ENCODE assay signal across 1 cellular context in the genomic region with DNA sequence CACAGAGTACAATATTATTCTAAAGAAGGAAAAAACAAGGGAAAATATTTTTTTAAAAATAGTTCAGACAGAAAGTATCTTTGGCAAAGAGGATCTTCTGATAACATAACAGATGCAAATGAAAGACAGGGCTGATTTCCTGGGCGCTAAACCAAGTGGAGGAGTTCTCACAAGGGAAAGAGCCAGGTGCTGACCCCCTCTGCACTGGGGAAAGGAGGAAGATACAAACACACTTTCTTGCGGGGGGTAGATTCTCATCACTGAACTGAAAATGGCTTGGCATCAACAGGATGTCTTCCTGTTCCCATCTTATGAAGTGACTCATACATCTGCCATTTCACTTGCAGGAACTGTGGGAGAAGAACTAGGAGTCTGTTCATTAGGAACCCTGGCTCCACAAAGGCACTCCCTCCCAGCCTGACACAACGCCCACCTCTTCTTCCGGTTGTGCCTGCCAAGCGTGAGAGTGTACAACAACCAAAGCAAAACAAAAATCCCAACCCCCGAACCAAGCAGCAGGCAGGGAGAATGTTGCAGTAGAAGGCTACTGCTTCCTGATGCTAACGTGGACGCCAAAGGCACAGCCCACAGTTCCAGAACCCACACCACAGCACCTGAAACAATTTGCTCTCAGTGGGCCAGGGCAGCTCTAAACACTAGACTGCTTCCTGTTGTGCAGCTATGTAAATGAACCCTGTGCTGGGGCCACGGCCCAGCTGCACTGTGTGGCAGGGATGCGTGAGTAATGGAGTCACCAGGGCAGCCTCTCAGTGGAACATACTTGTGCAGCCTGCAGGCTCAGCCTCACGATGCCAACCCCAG.
TF ChIP-seq lines count a peak whose summit lies in the region.

No MANE protein-coding gene starts in this region.

TF ChIP-seq in HEK293, 187 proteins besides CTCF, POLR2A, EP300 and RAD21 (continued from another document and continues in another):
- TF ChIP-seq, protein P1, sequence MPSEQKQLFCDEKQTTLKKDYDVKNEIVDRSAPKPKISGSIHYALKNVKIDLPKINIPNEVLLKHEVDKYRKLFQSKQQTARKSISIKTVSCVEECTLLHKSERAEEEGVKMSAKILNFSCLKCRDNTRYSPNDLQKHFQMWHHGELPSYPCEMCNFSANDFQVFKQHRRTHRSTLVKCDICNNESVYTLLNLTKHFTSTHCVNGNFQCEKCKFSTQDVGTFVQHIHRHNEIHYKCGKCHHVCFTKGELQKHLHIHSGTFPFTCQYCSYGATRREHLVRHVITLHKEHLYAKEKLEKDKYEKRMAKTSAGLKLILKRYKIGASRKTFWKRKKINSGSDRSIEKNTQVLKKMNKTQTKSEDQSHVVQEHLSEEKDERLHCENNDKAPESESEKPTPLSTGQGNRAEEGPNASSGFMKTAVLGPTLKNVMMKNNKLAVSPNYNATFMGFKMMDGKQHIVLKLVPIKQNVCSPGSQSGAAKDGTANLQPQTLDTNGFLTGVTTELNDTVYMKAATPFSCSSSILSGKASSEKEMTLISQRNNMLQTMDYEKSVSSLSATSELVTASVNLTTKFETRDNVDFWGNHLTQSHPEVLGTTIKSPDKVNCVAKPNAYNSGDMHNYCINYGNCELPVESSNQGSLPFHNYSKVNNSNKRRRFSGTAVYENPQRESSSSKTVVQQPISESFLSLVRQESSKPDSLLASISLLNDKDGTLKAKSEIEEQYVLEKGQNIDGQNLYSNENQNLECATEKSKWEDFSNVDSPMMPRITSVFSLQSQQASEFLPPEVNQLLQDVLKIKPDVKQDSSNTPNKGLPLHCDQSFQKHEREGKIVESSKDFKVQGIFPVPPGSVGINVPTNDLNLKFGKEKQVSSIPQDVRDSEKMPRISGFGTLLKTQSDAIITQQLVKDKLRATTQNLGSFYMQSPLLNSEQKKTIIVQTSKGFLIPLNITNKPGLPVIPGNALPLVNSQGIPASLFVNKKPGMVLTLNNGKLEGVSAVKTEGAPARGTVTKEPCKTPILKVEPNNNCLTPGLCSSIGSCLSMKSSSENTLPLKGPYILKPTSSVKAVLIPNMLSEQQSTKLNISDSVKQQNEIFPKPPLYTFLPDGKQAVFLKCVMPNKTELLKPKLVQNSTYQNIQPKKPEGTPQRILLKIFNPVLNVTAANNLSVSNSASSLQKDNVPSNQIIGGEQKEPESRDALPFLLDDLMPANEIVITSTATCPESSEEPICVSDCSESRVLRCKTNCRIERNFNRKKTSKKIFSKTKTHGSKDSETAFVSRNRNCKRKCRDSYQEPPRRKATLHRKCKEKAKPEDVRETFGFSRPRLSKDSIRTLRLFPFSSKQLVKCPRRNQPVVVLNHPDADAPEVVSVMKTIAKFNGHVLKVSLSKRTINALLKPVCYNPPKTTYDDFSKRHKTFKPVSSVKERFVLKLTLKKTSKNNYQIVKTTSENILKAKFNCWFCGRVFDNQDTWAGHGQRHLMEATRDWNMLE (tag by site-specific recombination; conservative IDR thresholded peaks at IDR 0.05; ENCODE audit: low read depth), result no peak
- TF ChIP-seq ZSCAN23 (tag by site-specific recombination; IDR thresholded peaks at IDR 0.05) (no peak), ZNF174 (tag by site-specific recombination; IDR thresholded peaks at IDR 0.05) (no peak), ZBTB7A (tag by site-specific recombination; IDR thresholded peaks at IDR 0.05; ENCODE audit: low read depth) (no peak), GLIS2 (tag by site-specific recombination; IDR thresholded peaks at IDR 0.05) (no peak), ZNF623 (tag by site-specific recombination; IDR thresholded peaks at IDR 0.05) (no peak), ZNF670 (tag by site-specific recombination; IDR thresholded peaks at IDR 0.05; ENCODE audit: low read depth) (no peak), ZNF19 (tag by site-specific recombination; IDR thresholded peaks at IDR 0.05; ENCODE audit: low read depth) (no peak), IKZF3 (tag by site-specific recombination; IDR thresholded peaks at IDR 0.05) (0 out of 2 replicates have a peak, but pooled peaks have one; percentile 16), ZNF510 (tag by site-specific recombination; IDR thresholded peaks at IDR 0.05; ENCODE audit: insufficient replicate concordance) (no peak), ZNF792 (tag by site-specific recombination; IDR thresholded peaks at IDR 0.05) (no peak), HOXA7 (CRISPR knock-in tag; IDR thresholded peaks at IDR 0.05; ENCODE audit: borderline replicate concordance) (no peak), ZNF311 (tag by site-specific recombination; IDR thresholded peaks at IDR 0.05; ENCODE audit: borderline replicate concordance) (no peak), YY1 (tag by site-specific recombination; IDR thresholded peaks at IDR 0.05) (no peak), ZNF701 (tag by site-specific recombination; IDR thresholded peaks at IDR 0.05) (no peak), SETDB1 (IDR thresholded peaks at IDR 0.05; ENCODE audit: insufficient read length, low read length) (no peak), ZNF555 (tag by site-specific recombination; conservative IDR thresholded peaks at IDR 0.05) (no peak), ZBTB20 (tag by site-specific recombination; IDR thresholded peaks at IDR 0.05) (0 out of 2 replicates have a peak, but pooled peaks have one; percentile 31), ZNF146 (tag by site-specific recombination; IDR thresholded peaks at IDR 0.05) (no peak), WT1 (tag by site-specific recombination; IDR thresholded peaks at IDR 0.05) (no peak), REPIN1 (tag by site-specific recombination; IDR thresholded peaks at IDR 0.05; ENCODE audit: low read depth) (no peak), ZNF707 (tag by site-specific recombination; IDR thresholded peaks at IDR 0.05) (no peak), YY2 (tag by site-specific recombination; IDR thresholded peaks at IDR 0.05) (no peak), ZNF548 (tag by site-specific recombination; IDR thresholded peaks at IDR 0.05) (no peak), ZEB2 (tag by site-specific recombination; IDR thresholded peaks at IDR 0.05) (no peak), ZNF350 (tag by site-specific recombination; IDR thresholded peaks at IDR 0.05) (no peak), ZNF302 (tag by site-specific recombination; IDR thresholded peaks at IDR 0.05; ENCODE audit: low read depth) (no peak), ZNF654 (tag by site-specific recombination; IDR thresholded peaks at IDR 0.05; ENCODE audit: low read depth) (no peak), PRDM1 (tag by site-specific recombination; IDR thresholded peaks at IDR 0.05) (peak; percentile 59; the same call in 1 of the 2 replicates), ZNF785 (tag by site-specific recombination; IDR thresholded peaks at IDR 0.05) (no peak), OVOL3 (tag by site-specific recombination; IDR thresholded peaks at IDR 0.05) (no peak), ZBTB17 (tag by site-specific recombination; IDR thresholded peaks at IDR 0.05) (peak; percentile 55; the same call in 1 of the 2 replicates), ZNF169 (tag by site-specific recombination; IDR thresholded peaks at IDR 0.05) (no peak), ZNF157 (tag by site-specific recombination; IDR thresholded peaks at IDR 0.05) (no peak), ZNF404 (tag by site-specific recombination; IDR thresholded peaks at IDR 0.05) (no peak), ZNF133 (tag by site-specific recombination; IDR thresholded peaks at IDR 0.05) (no peak)
- TF ChIP-seq, protein P2, sequence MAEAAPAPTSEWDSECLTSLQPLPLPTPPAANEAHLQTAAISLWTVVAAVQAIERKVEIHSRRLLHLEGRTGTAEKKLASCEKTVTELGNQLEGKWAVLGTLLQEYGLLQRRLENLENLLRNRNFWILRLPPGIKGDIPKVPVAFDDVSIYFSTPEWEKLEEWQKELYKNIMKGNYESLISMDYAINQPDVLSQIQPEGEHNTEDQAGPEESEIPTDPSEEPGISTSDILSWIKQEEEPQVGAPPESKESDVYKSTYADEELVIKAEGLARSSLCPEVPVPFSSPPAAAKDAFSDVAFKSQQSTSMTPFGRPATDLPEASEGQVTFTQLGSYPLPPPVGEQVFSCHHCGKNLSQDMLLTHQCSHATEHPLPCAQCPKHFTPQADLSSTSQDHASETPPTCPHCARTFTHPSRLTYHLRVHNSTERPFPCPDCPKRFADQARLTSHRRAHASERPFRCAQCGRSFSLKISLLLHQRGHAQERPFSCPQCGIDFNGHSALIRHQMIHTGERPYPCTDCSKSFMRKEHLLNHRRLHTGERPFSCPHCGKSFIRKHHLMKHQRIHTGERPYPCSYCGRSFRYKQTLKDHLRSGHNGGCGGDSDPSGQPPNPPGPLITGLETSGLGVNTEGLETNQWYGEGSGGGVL (tag by site-specific recombination; IDR thresholded peaks at IDR 0.05), result no peak
- TF ChIP-seq, protein P3, sequence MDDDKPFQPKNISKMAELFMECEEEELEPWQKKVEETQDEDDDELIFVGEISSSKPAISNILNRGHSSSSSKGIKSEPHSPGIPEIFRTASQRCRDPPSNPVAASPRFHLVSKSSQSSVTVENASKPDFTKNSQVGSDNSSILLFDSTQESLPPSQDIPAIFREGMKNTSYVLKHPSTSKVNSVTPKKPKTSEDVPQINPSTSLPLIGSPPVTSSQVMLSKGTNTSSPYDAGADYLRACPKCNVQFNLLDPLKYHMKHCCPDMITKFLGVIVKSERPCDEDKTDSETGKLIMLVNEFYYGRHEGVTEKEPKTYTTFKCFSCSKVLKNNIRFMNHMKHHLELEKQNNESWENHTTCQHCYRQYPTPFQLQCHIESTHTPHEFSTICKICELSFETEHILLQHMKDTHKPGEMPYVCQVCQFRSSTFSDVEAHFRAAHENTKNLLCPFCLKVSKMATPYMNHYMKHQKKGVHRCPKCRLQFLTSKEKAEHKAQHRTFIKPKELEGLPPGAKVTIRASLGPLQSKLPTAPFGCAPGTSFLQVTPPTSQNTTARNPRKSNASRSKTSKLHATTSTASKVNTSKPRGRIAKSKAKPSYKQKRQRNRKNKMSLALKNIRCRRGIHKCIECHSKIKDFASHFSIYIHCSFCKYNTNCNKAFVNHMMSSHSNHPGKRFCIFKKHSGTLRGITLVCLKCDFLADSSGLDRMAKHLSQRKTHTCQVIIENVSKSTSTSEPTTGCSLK (tag by site-specific recombination; IDR thresholded peaks at IDR 0.05), result no peak
- TF ChIP-seq, protein P4, sequence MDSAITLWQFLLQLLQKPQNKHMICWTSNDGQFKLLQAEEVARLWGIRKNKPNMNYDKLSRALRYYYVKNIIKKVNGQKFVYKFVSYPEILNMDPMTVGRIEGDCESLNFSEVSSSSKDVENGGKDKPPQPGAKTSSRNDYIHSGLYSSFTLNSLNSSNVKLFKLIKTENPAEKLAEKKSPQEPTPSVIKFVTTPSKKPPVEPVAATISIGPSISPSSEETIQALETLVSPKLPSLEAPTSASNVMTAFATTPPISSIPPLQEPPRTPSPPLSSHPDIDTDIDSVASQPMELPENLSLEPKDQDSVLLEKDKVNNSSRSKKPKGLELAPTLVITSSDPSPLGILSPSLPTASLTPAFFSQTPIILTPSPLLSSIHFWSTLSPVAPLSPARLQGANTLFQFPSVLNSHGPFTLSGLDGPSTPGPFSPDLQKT (IDR thresholded peaks at IDR 0.05; ENCODE audit: borderline replicate concordance, low read depth, low read length), result no peak
- TF ChIP-seq, protein P5, sequence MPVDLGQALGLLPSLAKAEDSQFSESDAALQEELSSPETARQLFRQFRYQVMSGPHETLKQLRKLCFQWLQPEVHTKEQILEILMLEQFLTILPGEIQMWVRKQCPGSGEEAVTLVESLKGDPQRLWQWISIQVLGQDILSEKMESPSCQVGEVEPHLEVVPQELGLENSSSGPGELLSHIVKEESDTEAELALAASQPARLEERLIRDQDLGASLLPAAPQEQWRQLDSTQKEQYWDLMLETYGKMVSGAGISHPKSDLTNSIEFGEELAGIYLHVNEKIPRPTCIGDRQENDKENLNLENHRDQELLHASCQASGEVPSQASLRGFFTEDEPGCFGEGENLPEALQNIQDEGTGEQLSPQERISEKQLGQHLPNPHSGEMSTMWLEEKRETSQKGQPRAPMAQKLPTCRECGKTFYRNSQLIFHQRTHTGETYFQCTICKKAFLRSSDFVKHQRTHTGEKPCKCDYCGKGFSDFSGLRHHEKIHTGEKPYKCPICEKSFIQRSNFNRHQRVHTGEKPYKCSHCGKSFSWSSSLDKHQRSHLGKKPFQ (tag by site-specific recombination; IDR thresholded peaks at IDR 0.05), result no peak
- TF ChIP-seq, protein P6, sequence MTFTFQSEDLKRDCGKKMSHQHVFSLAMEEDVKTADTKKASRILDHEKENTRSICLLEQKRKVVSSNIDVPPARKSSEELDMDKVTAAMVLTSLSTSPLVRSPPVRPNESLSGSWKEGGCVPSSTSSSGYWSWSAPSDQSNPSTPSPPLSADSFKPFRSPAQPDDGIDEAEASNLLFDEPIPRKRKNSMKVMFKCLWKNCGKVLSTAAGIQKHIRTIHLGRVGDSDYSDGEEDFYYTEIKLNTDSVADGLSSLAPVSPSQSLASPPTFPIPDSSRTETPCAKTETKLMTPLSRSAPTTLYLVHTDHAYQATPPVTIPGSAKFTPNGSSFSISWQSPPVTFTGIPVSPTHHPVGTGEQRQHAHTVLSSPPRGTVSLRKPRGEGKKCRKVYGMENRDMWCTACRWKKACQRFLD (tag by site-specific recombination; IDR thresholded peaks at IDR 0.05), result no peak
- TF ChIP-seq, protein P7, sequence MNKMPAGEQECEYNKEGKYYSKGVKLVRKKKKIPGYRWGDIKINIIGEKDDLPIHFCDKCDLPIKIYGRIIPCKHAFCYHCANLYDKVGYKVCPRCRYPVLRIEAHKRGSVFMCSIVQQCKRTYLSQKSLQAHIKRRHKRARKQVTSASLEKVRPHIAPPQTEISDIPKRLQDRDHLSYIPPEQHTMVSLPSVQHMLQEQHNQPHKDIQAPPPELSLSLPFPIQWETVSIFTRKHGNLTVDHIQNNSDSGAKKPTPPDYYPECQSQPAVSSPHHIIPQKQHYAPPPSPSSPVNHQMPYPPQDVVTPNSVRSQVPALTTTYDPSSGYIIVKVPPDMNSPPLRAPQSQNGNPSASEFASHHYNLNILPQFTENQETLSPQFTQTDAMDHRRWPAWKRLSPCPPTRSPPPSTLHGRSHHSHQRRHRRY (tag by site-specific recombination; IDR thresholded peaks at IDR 0.05), result no peak
- TF ChIP-seq, protein P8, sequence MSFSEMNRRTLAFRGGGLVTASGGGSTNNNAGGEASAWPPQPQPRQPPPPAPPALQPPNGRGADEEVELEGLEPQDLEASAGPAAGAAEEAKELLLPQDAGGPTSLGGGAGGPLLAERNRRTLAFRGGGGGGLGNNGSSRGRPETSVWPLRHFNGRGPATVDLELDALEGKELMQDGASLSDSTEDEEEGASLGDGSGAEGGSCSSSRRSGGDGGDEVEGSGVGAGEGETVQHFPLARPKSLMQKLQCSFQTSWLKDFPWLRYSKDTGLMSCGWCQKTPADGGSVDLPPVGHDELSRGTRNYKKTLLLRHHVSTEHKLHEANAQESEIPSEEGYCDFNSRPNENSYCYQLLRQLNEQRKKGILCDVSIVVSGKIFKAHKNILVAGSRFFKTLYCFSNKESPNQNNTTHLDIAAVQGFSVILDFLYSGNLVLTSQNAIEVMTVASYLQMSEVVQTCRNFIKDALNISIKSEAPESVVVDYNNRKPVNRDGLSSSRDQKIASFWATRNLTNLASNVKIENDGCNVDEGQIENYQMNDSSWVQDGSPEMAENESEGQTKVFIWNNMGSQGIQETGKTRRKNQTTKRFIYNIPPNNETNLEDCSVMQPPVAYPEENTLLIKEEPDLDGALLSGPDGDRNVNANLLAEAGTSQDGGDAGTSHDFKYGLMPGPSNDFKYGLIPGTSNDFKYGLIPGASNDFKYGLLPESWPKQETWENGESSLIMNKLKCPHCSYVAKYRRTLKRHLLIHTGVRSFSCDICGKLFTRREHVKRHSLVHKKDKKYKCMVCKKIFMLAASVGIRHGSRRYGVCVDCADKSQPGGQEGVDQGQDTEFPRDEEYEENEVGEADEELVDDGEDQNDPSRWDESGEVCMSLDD (tag by site-specific recombination; IDR thresholded peaks at IDR 0.05), result no peak
